Comparison of ENCODE assay signal across 8 cellular contexts in genomic region chr15:58988011-58988785, GRCh38. TPM values are rescaled to one million over a fixed set of nuclear protein-coding genes. Genes with fewer than 3 reads are reported as not detected.
DNase-seq lines count a peak whose midpoint lies in the region; ATAC-seq and TF ChIP-seq lines count a peak whose summit lies in the region.

No MANE protein-coding gene starts in this region.

- H3K27ac ChIP-seq in RWPE1 (peak overlapping the region; percentile 88), thoracic aorta (peak overlapping the region; percentile 75 to 76)

- DNase-seq in COR-L47 (lab: John Stamatoyannopoulos, UW) = peak; percentile 45
- peak; percentile 37 for DNase-seq in HPDE6-E6E7 (ENCODE audit: extremely low spot score)
- peak; percentile 76 for DNase-seq in RWPE1 (ENCODE audit: low spot score)
- peak; percentile 56 for DNase-seq in activated naive CD4-positive, alpha-beta T cell treated with anti-CD3 and anti-CD28 coated beads, Interleukin-2, amount 50 U/mL, for 16 hours
- DNase-seq in glomerular visceral epithelial cell (ENCODE audit: extremely low spot score) = peak; percentile 66
- DNase-seq in occipital lobe (lab: John Stamatoyannopoulos, UW) = peak; percentile 63
- DNase-seq in thoracic aorta (ENCODE audit: low spot score) = peak; percentile 19

- peak overlapping the region; percentile 76 for H3K4me3 ChIP-seq in thoracic aorta

- POLR2A ChIA-PET in RWPE1 (lab: Yijun Ruan, JAX; ENCODE audit: low non-redundant PET) = no interaction called here

- no peaks in the 10 kb centered on the region for H3K9me3 ChIP-seq in thoracic aorta

- H3K36me3 ChIP-seq in thoracic aorta = no peaks in the 10 kb centered on the region

- no peaks in the 10 kb centered on the region for H3K27me3 ChIP-seq in thoracic aorta (replicated peaks; ENCODE audit: insufficient read depth)

- H3K4me1 ChIP-seq in thoracic aorta (ENCODE audit: control insufficient read depth in 1 of 2, low read depth in 2 of 2) = peaks cover 13 to 22% of the 10 kb centered on the region in 2 donors

- CTCF ChIA-PET in RWPE1 (lab: Yijun Ruan, JAX) = interaction anchor here (0.5 kb wide), 1 partner anchor 760 kb away, joined by 3 read pairs; no protein-coding TSS in a partner anchor

- TF ChIP-seq CTCF in RWPE1 (conservative IDR thresholded peaks at IDR 0.05; ENCODE audit: low read depth) = no peak
- TF ChIP-seq CTCF in thoracic aorta (IDR thresholded peaks at IDR 0.05) = no peak

- ATAC-seq in GM19467 (IDR thresholded peaks at IDR 0.05; ENCODE audit: unreplicated experiment) = peak; percentile 36
- peak; percentile 60 for ATAC-seq in thoracic aorta (ENCODE audit: insufficient number of reproducible peaks, low FRiP score, low read depth)

RNA-seq across cellular contexts. Expression of gene RNF111, which starts 0.7 kb away (rescaled TPM):
- total RNA-seq in occipital lobe (37.1 TPM), thoracic aorta (10 to 100 TPM; 33.8 to 34.1 TPM)

RNA-seq across cellular contexts. Expression of gene SLTM, which starts 54.7 kb away (rescaled TPM):
- total RNA-seq in occipital lobe = 96.1 TPM
- total RNA-seq in thoracic aorta = 100 to 1,000 TPM in 1 of 2 donors, 10 to 100 TPM in 1; 50.9 to 146 TPM

Comparison
In these comparisons a context has a peak if more than half of its experiments do, and no peak if none do; other contexts are left out.
1. Peak in every context shown above with its lines: DNase-seq, ATAC-seq, H3K4me3 ChIP-seq and H3K27ac ChIP-seq.
2. DNase-seq: peak in every context shown above with its lines; median percentile 76 in RWPE1; 66 in glomerular visceral epithelial cell; 63 in occipital lobe; 56 in activated naive CD4-positive, alpha-beta T cell treated with anti-CD3 and anti-CD28 coated beads, Interleukin-2, amount 50 U/mL, for 16 hours; 45 in COR-L47; 37 in HPDE6-E6E7; 19 in thoracic aorta.